1 cellular context compared by ENCODE assay signal in the genomic region with DNA sequence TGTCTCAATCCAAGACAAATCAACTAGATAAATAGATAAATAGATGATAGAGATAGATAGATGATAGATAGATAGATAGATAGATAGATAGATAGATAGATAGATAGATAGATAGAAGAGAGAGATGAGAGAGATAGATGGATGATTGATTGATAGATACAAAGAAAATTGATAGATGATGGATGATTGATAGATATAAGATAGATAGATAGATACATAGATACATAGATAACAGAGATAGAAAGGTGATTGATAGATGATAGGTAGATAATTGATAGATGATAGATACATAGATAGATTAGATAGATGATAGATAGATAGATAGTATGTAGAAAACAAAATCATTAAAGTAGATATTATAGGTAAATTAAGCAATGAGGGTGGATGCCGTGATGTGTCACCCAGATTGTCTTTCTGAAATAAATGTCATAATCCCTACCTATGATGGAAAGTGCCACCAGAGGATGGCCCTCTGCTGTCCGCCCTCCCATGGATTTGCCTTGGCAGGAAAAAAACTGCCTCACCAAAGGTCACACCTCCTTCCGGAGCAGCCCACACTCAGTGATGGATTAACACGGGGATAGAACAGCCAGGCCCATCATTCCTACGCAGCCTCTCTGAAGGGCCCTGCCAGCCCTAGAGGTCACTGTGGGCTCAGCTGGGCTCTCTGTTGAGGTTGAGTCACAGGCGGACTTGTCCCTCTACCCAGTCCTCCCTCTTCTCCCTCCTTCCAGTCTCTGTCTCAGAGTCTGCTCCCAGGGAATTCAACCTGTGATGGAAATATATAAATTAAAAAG.
TF ChIP-seq lines count a peak whose summit lies in the region.

No MANE protein-coding gene starts in this region.

TF ChIP-seq in WTC11, 78 proteins besides CTCF, POLR2A, EP300 and RAD21 (continued from another document):
- TF ChIP-seq, protein P1, sequence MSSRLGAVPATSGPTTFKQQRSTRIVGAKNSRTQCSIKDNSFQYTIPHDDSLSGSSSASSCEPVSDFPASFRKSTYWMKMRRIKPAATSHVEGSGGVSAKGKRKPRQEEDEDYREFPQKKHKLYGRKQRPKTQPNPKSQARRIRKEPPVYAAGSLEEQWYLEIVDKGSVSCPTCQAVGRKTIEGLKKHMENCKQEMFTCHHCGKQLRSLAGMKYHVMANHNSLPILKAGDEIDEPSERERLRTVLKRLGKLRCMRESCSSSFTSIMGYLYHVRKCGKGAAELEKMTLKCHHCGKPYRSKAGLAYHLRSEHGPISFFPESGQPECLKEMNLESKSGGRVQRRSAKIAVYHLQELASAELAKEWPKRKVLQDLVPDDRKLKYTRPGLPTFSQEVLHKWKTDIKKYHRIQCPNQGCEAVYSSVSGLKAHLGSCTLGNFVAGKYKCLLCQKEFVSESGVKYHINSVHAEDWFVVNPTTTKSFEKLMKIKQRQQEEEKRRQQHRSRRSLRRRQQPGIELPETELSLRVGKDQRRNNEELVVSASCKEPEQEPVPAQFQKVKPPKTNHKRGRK (CRISPR knock-in tag; IDR thresholded peaks at IDR 0.05; ENCODE audit: borderline replicate concordance): no peak
- no peak for TF ChIP-seq EMX1 (CRISPR knock-in tag; IDR thresholded peaks at IDR 0.05)
- TF ChIP-seq, protein P2, sequence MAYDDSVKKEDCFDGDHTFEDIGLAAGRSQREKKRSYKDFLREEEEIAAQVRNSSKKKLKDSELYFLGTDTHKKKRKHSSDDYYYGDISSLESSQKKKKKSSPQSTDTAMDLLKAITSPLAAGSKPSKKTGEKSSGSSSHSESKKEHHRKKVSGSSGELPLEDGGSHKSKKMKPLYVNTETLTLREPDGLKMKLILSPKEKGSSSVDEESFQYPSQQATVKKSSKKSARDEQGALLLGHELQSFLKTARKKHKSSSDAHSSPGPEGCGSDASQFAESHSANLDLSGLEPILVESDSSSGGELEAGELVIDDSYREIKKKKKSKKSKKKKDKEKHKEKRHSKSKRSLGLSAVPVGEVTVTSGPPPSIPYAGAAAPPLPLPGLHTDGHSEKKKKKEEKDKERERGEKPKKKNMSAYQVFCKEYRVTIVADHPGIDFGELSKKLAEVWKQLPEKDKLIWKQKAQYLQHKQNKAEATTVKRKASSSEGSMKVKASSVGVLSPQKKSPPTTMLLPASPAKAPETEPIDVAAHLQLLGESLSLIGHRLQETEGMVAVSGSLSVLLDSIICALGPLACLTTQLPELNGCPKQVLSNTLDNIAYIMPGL (CRISPR knock-in tag; IDR thresholded peaks at IDR 0.05): no peak
- no peak for TF ChIP-seq ERG (CRISPR knock-in tag; IDR thresholded peaks at IDR 0.05)
- TF ChIP-seq, protein P3, sequence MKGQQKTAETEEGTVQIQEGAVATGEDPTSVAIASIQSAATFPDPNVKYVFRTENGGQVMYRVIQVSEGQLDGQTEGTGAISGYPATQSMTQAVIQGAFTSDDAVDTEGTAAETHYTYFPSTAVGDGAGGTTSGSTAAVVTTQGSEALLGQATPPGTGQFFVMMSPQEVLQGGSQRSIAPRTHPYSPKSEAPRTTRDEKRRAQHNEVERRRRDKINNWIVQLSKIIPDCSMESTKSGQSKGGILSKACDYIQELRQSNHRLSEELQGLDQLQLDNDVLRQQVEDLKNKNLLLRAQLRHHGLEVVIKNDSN (CRISPR knock-in tag; IDR thresholded peaks at IDR 0.05): no peak
- TF ChIP-seq ATF6 (CRISPR knock-in tag; IDR thresholded peaks at IDR 0.05): no peak
- TF ChIP-seq, protein P4, sequence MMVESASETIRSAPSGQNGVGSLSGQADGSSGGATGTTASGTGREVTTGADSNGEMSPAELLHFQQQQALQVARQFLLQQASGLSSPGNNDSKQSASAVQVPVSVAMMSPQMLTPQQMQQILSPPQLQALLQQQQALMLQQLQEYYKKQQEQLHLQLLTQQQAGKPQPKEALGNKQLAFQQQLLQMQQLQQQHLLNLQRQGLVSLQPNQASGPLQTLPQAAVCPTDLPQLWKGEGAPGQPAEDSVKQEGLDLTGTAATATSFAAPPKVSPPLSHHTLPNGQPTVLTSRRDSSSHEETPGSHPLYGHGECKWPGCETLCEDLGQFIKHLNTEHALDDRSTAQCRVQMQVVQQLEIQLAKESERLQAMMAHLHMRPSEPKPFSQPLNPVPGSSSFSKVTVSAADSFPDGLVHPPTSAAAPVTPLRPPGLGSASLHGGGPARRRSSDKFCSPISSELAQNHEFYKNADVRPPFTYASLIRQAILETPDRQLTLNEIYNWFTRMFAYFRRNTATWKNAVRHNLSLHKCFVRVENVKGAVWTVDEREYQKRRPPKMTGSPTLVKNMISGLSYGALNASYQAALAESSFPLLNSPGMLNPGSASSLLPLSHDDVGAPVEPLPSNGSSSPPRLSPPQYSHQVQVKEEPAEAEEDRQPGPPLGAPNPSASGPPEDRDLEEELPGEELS (CRISPR knock-in tag; IDR thresholded peaks at IDR 0.05): no peak
